ENCODE assay signal across 14 cellular contexts in genomic region chr12:130982565-130983225, GRCh38. TPM values are rescaled to one million over a fixed set of nuclear protein-coding genes. Genes with fewer than 3 reads are reported as not detected.
"Had no signal": no experiment of that assay in that cellular context is flagged by ENCODE, and none has a peak within 500 bp of the region (broad histone marks: within the 10 kb centered on the region; RNA-seq: fewer than 3 reads in every experiment).

No MANE protein-coding gene starts in this region.

- H3K9me3 ChIP-seq: colonic mucosa, thoracic aorta had no signal

- DNase-seq: activated CD4-positive, alpha-beta T cell treated with anti-CD3 and anti-CD28 coated beads for 36 hours; activated CD8-positive, alpha-beta memory T cell treated with anti-CD3 and anti-CD28 coated beads, Interleukin-2, amount 50 U/mL, for 4 hours; activated CD8-positive, alpha-beta T cell treated with anti-CD3 and anti-CD28 coated beads for 36 hours; activated naive CD4-positive, alpha-beta T cell treated with Interleukin-2 at 50 U/mL for 16 hours; caudate nucleus; colonic mucosa; effector CD8-positive, alpha-beta T cell; stimulated activated CD4-positive, alpha-beta T cell treated with anti-CD3 and anti-CD28 coated beads, Interleukin-15, amount 100 ng/mL, for 24 hours; stimulated activated CD4-positive, alpha-beta T cell treated with anti-CD3 and anti-CD28 coated beads, Interleukin-4, amount 100 ng/mL, for 24 hours; stimulated activated naive CD8-positive, alpha-beta T cell treated with anti-CD3 and anti-CD28 coated beads, Interleukin-15, amount 100 ng/mL, for 72 hours had no signal

- H3K4me3 Mint-ChIP-seq: activated CD4-positive, alpha-beta T cell treated with anti-CD3 and anti-CD28 coated beads for 36 hours; activated CD8-positive, alpha-beta T cell treated with anti-CD3 and anti-CD28 coated beads for 36 hours; memory B cell; nephron; stimulated activated naive CD8-positive, alpha-beta T cell treated with anti-CD3 and anti-CD28 coated beads, Interleukin-15, amount 100 ng/mL, for 72 hours had no signal

- H3K36me3 Mint-ChIP-seq: memory B cell had no signal

- H3K36me3 ChIP-seq: colonic mucosa, thoracic aorta had no signal

- H3K9me3 Mint-ChIP-seq: activated CD8-positive, alpha-beta T cell treated with anti-CD3 and anti-CD28 coated beads for 36 hours; memory B cell; nephron; stimulated activated naive CD8-positive, alpha-beta T cell treated with anti-CD3 and anti-CD28 coated beads, Interleukin-15, amount 100 ng/mL, for 72 hours had no signal

- H3K4me1 Mint-ChIP-seq: activated CD4-positive, alpha-beta T cell treated with anti-CD3 and anti-CD28 coated beads for 36 hours; stimulated activated naive CD8-positive, alpha-beta T cell treated with anti-CD3 and anti-CD28 coated beads, Interleukin-15, amount 100 ng/mL, for 72 hours had no signal

- H3K4me1 ChIP-seq: colonic mucosa had no signal

- H3K27me3 ChIP-seq: colonic mucosa had no signal

- H3K4me3 ChIP-seq: colonic mucosa, thoracic aorta had no signal

- H3K27ac Mint-ChIP-seq: activated CD4-positive, alpha-beta T cell treated with anti-CD3 and anti-CD28 coated beads for 36 hours; activated CD8-positive, alpha-beta T cell treated with anti-CD3 and anti-CD28 coated beads for 36 hours; memory B cell; nephron; stimulated activated naive CD8-positive, alpha-beta T cell treated with anti-CD3 and anti-CD28 coated beads, Interleukin-15, amount 100 ng/mL, for 72 hours had no signal

- ATAC-seq: activated CD4-positive, alpha-beta T cell treated with anti-CD3 and anti-CD28 coated beads for 36 hours; activated CD8-positive, alpha-beta T cell treated with anti-CD3 and anti-CD28 coated beads for 36 hours; stimulated activated naive CD8-positive, alpha-beta T cell treated with anti-CD3 and anti-CD28 coated beads, Interleukin-15, amount 100 ng/mL, for 72 hours had no signal

- H3K27ac ChIP-seq: colonic mucosa, thoracic aorta had no signal

RNA-seq across cellular contexts. Expression of gene ADGRD1, which starts 29.0 kb away (rescaled TPM):
- total RNA-seq: pulmonary artery endothelial cell had no signal
